ENCODE assay signal across 10 cellular contexts in the genomic region with DNA sequence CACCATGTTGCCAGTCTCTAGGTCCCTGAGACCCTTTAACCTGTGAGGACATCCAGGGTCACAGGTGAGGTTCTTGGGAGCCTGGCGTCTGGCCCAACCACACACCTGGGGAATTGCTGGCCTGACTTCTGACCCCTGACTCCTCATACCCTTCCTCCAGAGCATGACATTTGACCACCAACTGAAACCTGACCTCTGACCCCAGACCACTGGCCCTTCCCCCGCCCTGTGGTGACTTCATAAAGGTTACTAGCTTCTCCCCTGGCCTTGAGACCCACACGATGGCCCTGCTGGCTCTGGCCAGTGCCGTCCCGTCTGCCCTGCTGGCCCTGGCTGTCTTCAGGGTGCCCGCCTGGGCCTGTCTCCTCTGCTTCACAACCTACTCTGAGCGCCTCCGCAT. TPM values are rescaled to one million over a fixed set of nuclear protein-coding genes. Genes with fewer than 3 reads are reported as not detected.
A peak's percentile ranks its signal among the peaks of the same experiment; 100 is the strongest.
DNase-seq lines count a peak whose midpoint lies in the region; ATAC-seq, FAIRE-seq and TF ChIP-seq lines count a peak whose summit lies in the region.
"Had no signal": no experiment of that assay in that cellular context is flagged by ENCODE, and none has a peak within 500 bp of the region (broad histone marks: within the 10 kb centered on the region; RNA-seq: fewer than 3 reads in every experiment).

A gene with protein sequence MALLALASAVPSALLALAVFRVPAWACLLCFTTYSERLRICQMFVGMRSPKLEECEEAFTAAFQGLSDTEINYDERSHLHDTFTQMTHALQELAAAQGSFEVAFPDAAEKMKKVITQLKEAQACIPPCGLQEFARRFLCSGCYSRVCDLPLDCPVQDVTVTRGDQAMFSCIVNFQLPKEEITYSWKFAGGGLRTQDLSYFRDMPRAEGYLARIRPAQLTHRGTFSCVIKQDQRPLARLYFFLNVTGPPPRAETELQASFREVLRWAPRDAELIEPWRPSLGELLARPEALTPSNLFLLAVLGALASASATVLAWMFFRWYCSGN (plus strand): TSS at position 85 of the 400 bp plus-strand sequence. CDS start 197 bp downstream, at position 282.

- H3K9me3 ChIP-seq in Loucy (ENCODE audit: insufficient read depth, low read depth, low read length): no peaks in the 10 kb centered on the region
- no peaks in the 10 kb centered on the region for H3K9me3 ChIP-seq in mesenchymal stem cell (ENCODE audit: control insufficient read depth, low read length)
- no peaks in the 10 kb centered on the region for H3K9me3 ChIP-seq in thoracic aorta

- H3F3A ChIP-seq in Loucy (ENCODE audit: low read depth): no peaks in the 10 kb centered on the region

- 94% methylated on average over 8 of the region's 8 CpGs for WGBS in mesenchymal stem cell

- H3K18ac ChIP-seq in mesenchymal stem cell (ENCODE audit: low read depth in 1 of 2, low read length in 2 of 2): peak within 1 kb of the TSS in 1 of 2 experiments; percentile 14

- H3K4me2 ChIP-seq in Loucy (ENCODE audit: low read depth, low read length, poor library complexity, severe bottlenecking) (peak within 1 kb of the TSS; percentile 87), mesenchymal stem cell (ENCODE audit: low read length, poor library complexity, severe bottlenecking) (peak within 1 kb of the TSS; percentile 84)
- H3K4me2 ChIP-seq: KMS-11 had no signal

- H3K79me1 ChIP-seq in mesenchymal stem cell (replicated peaks; ENCODE audit: low read length, poor library complexity, severe bottlenecking): peaks cover 5% of the 10 kb centered on the region

- no peaks in the 10 kb centered on the region for H3K9me2 ChIP-seq in Loucy (replicated peaks; ENCODE audit: low read depth, low read length)

- no peak within 1 kb of the TSS for H2BK15ac ChIP-seq in mesenchymal stem cell (ENCODE audit: low read depth, poor library complexity, severe bottlenecking)

- no peak for ATAC-seq in thoracic aorta (ENCODE audit: insufficient number of reproducible peaks, low FRiP score, low read depth)
- no peak for ATAC-seq in GM18520 (IDR thresholded peaks at IDR 0.05; ENCODE audit: unreplicated experiment)

- no peak within 1 kb of the TSS for H2BK12ac ChIP-seq in mesenchymal stem cell (ENCODE audit: low read length in 2 of 2)

- FAIRE-seq in RCC 7860 (lab: Jason Lieb, UNC) (no peak), frontal cortex (lab: Jason Lieb, UNC) (no peak)

- H3K23ac ChIP-seq in mesenchymal stem cell (ENCODE audit: low read length in 2 of 2): no peak within 1 kb of the TSS

- H3K79me2 ChIP-seq in Loucy (ENCODE audit: insufficient read depth, low read length): peaks cover 41% of the 10 kb centered on the region

- H3K14ac ChIP-seq in mesenchymal stem cell (ENCODE audit: low read length in 2 of 2): peak within 1 kb of the TSS in 1 of 2 experiments; percentile 50

- DNase-seq in choroid plexus epithelial cell (ENCODE audit: low read depth) (no peak), mesenchymal stem cell (no peak), thoracic aorta (ENCODE audit: low spot score) (no peak), RCC 7860 (ENCODE audit: low spot score) (no peak), frontal cortex (ENCODE audit: low spot score in 2 of 2) (no peak)
- DNase-seq in activated CD8-positive, alpha-beta memory T cell treated with anti-CD3 and anti-CD28 coated beads, Interleukin-2, amount 50 U/mL, for 4 hours: no peak
- DNase-seq: activated T-cell treated with anti-CD3 and anti-CD28 coated beads for 4 hours had no signal

- no peak within 1 kb of the TSS for H4K8ac ChIP-seq in mesenchymal stem cell (ENCODE audit: low read length)

- peaks cover 10% of the 10 kb centered on the region; the same call in 1 of the 2 replicates for H3K36me3 ChIP-seq in Loucy (ENCODE audit: insufficient read depth, low read length)
- H3K36me3 ChIP-seq in mesenchymal stem cell (ENCODE audit: control insufficient read depth in 1 of 2, insufficient read depth in 2 of 2, low read depth in 1 of 2, low read length in 2 of 2): peaks cover 55 to 65% of the 10 kb centered on the region in 2 experiments
- H3K36me3 ChIP-seq in thoracic aorta: peaks cover 10% of the 10 kb centered on the region

- H4K91ac ChIP-seq in mesenchymal stem cell (ENCODE audit: low read length): peak within 1 kb of the TSS; percentile 21

- H4K20me1 ChIP-seq in Loucy (ENCODE audit: insufficient read depth, low read length, poor library complexity, severe bottlenecking): peaks cover 29% of the 10 kb centered on the region

- no peak within 1 kb of the TSS for H2AK5ac ChIP-seq in mesenchymal stem cell (ENCODE audit: low read length, severe bottlenecking)

- H3K4ac ChIP-seq in mesenchymal stem cell (ENCODE audit: low read depth in 1 of 2, low read length in 2 of 2): no peak within 1 kb of the TSS

- H3K4me3 ChIP-seq in Loucy (ENCODE audit: low read length, poor library complexity, severe bottlenecking) (peak within 1 kb of the TSS; percentile 96), choroid plexus epithelial cell (ENCODE audit: low read depth, low read length) (peak within 1 kb of the TSS; percentile 75), mesenchymal stem cell (ENCODE audit: insufficient read depth in 1 of 2, low read depth in 1 of 2, low read length in 2 of 2) (peak within 1 kb of the TSS; percentile 72 to 98), thoracic aorta (peak within 1 kb of the TSS; percentile 85)

- H2BK5ac ChIP-seq in mesenchymal stem cell (ENCODE audit: low read depth, low read length, poor library complexity, severe bottlenecking): no peak within 1 kb of the TSS

- H2AFZ ChIP-seq in Loucy (ENCODE audit: low read length): no peak within 1 kb of the TSS
- H2AFZ ChIP-seq in mesenchymal stem cell (ENCODE audit: low read depth, low read length): no peak within 1 kb of the TSS

- H3K27me3 ChIP-seq in Loucy (ENCODE audit: insufficient read depth, low read length, poor library complexity, severe bottlenecking) (no peaks in the 10 kb centered on the region), mesenchymal stem cell (ENCODE audit: control insufficient read depth in 1 of 2, insufficient read depth in 1 of 2, low read length in 2 of 2) (no peaks in the 10 kb centered on the region), thoracic aorta (replicated peaks; ENCODE audit: insufficient read depth) (no peaks in the 10 kb centered on the region)

- TF ChIP-seq CTCF in Loucy (conservative IDR thresholded peaks at IDR 0.05; ENCODE audit: low read length) (no peak), choroid plexus epithelial cell (conservative IDR thresholded peaks at IDR 0.05; ENCODE audit: low read depth, low read length) (no peak), thoracic aorta (IDR thresholded peaks at IDR 0.05) (no peak)

- H3K4me1 ChIP-seq in Loucy (ENCODE audit: insufficient read depth, low read length, poor library complexity, severe bottlenecking) (peaks cover 27% of the 10 kb centered on the region), mesenchymal stem cell (ENCODE audit: control insufficient read depth, insufficient read depth, low read depth, low read length) (peaks cover 37% of the 10 kb centered on the region), thoracic aorta (ENCODE audit: control insufficient read depth in 1 of 2, low read depth in 2 of 2) (peaks cover 10 to 38% of the 10 kb centered on the region in 2 donors)

- peak within 1 kb of the TSS; percentile 19 for H3K27ac ChIP-seq in mesenchymal stem cell (ENCODE audit: low read length, poor library complexity, severe bottlenecking)
- H3K27ac ChIP-seq in thoracic aorta: peak within 1 kb of the TSS; percentile 46 to 97
- H3K27ac ChIP-seq: KMS-11 had no signal

- H3K9ac ChIP-seq in Loucy (ENCODE audit: low read depth, low read length, poor library complexity, severe bottlenecking) (peak within 1 kb of the TSS; percentile 87), mesenchymal stem cell (ENCODE audit: low read length) (peak within 1 kb of the TSS; percentile 99)
- H3K9ac ChIP-seq: KMS-11 had no signal

- H2BK120ac ChIP-seq in mesenchymal stem cell (ENCODE audit: low read depth, low read length): no peak within 1 kb of the TSS

RNA-seq across cellular contexts. Expression of the gene that starts here (rescaled TPM):
- 8.8 TPM for polyA plus RNA-seq in mesenchymal stem cell (2013, experiment 1 of 2)
- 7.1 TPM for polyA plus RNA-seq in mesenchymal stem cell (2013, experiment 2 of 2)
- total RNA-seq in thoracic aorta: 10 to 100 TPM; 24.1 to 72.4 TPM
- total RNA-seq in frontal cortex: 3.7 TPM
